1 cellular context compared by ENCODE assay signal in the genomic region with DNA sequence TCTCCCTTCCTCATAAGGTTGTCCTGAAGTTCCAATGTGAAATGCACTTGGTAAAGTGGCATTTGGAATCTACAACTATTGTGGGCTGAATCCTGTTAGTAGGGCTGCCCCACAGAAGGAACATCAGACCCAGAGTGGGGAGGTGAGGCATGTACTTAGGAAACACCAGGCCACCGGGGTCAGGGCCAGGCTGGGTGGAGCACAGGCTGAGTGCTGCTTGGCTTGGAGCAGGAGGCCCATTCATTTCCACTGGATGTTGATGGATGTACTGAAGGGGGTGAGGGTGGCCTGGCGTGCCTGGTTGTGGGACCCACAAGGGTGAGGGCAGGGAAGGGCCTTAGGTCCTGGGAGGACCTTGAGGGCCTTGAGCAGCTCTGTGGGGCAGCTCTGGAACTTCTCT.
TF ChIP-seq lines count a peak whose summit lies in the region.

No MANE protein-coding gene starts in this region.

TF ChIP-seq in SK-N-SH treated with all-trans-retinoic acid at 6 μM for 48 hours, 23 proteins besides CTCF, POLR2A, EP300 and RAD21 (continued from another document):
- TF ChIP-seq, protein P1, sequence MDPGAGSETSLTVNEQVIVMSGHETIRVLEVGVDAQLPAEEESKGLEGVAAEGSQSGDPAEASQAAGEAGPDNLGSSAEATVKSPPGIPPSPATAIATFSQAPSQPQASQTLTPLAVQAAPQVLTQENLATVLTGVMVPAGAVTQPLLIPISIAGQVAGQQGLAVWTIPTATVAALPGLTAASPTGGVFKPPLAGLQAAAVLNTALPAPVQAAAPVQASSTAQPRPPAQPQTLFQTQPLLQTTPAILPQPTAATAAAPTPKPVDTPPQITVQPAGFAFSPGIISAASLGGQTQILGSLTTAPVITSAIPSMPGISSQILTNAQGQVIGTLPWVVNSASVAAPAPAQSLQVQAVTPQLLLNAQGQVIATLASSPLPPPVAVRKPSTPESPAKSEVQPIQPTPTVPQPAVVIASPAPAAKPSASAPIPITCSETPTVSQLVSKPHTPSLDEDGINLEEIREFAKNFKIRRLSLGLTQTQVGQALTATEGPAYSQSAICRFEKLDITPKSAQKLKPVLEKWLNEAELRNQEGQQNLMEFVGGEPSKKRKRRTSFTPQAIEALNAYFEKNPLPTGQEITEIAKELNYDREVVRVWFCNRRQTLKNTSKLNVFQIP (CRISPR knock-in tag; IDR thresholded peaks at IDR 0.05; ENCODE audit: borderline replicate concordance, low read depth), result no peak
